In the genomic region with DNA sequence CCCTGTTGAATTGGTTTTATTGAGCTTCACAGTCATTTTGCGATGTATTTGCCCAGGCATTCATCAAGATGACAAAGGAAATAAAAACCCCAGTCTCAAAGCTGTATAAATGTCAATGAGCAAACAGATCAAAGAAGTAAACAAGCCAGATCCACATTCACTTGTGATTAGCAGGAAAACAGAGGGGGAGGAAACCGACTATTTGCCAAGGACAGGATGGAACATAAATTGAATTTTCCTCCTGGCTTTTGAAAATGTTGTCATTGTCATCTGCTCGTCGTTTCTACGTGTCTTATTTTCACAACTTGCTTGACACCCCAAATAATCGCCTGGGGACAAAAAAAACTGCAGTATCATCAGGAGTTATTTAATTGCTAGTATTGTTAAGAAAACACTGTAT, we compare ENCODE assay signal across 19 cellular contexts.
DNase-seq lines count a peak whose midpoint lies in the region; ATAC-seq lines count a peak whose summit lies in the region.
"Had no signal": no experiment of that assay in that cellular context is flagged by ENCODE, and none has a peak within 500 bp of the region (broad histone marks: within the 10 kb centered on the region; RNA-seq: fewer than 3 reads in every experiment).

No MANE protein-coding gene starts in this region.

- DNase-seq in COR-L47 (lab: John Stamatoyannopoulos, UW): peak; percentile 64
- DNase-seq in NCI-H1417 treated with DMSO at 0.1 percent for 48 hours (lab: John Stamatoyannopoulos, UW): peak; percentile 90
- DNase-seq in NCI-H2081 treated with DMSO at 0.1 percent for 48 hours (lab: John Stamatoyannopoulos, UW): peak; percentile 67
- DNase-seq in NCI-H774 (lab: John Stamatoyannopoulos, UW): peak; percentile 18
- no peak for DNase-seq in ureter (ENCODE audit: low spot score)
- DNase-seq in central memory CD4-positive, alpha-beta T cell: no peak
- DNase-seq in LoVo (ENCODE audit: low spot score): no peak
- DNase-seq: BE2C; IMR-90; MV-4-11; NCI-H1105 treated with DMSO at 0.1 percent for 48 hours; NCI-H187 treated with DMSO at 0.1 percent for 48 hours; NCI-H524 treated with DMSO at 0.1 percent for 48 hours; NK-92 treated with Interleukin-12 subunit alpha and Interleukin-12 subunit beta, amount 100 ng/mL, for 24 hours; SJCRH30; T-cell had no signal

- ATAC-seq in HG02973 (IDR thresholded peaks at IDR 0.05; ENCODE audit: unreplicated experiment): no peak
- ATAC-seq: A549, Panc1, T-cell had no signal

Comparison
In these comparisons a context has a peak if more than half of its experiments do, and no peak if none do; other contexts are left out.
1. DNase-seq: peak in COR-L47 (single experiment), NCI-H1417 treated with DMSO at 0.1 percent for 48 hours (single experiment), NCI-H2081 treated with DMSO at 0.1 percent for 48 hours (single experiment) and NCI-H774 (single experiment); none in ureter (single experiment), central memory CD4-positive, alpha-beta T cell (single experiment) and LoVo (single experiment).